Comparison of ENCODE assay signal across 9 cellular contexts in the genomic region with DNA sequence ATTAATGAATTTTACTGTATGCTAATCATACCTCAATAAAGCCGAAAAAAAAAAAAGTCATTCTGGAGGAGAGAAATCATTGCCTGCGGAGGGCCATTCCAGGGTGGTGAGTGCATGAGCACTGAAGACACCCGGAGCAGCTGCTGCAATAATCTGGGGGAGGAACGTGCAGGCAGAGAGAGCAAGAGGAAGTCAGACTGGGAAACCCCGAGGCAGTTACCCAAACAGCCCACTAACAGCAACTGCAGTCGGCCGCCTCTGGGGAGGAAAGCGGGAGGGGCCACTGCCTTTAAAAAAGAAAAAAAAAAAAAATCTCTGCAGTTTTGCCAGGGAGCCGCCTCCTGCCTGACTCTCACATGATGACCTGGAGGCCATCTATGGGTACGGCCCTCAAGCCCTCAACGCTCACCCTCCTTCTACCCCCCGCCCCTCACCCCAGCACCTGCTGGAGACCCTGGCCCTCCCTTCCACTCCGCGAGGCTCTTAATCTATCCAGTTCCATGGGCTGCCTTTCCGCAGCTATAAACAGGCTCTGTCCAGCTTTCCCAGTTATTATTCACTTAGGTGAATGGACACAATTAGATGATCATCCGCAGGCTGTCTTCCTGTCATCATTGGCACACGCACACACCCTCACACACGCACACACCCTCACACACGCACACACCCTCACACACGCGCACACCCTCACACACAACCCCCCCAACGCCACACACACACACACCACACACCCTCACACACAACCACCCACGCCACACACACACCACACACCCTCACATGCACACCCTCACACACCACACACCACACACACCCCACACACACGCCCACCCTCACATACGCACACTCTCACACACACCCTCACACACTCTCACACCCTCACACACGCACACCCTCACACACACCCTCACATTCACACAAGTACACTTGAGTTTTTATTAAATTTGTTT. TPM values are rescaled to one million over a fixed set of nuclear protein-coding genes. Genes with fewer than 3 reads are reported as not detected.
DNase-seq lines count a peak whose midpoint lies in the region; ATAC-seq, FAIRE-seq and TF ChIP-seq lines count a peak whose summit lies in the region.
"Had no signal": no experiment of that assay in that cellular context is flagged by ENCODE, and none has a peak within 500 bp of the region (broad histone marks: within the 10 kb centered on the region; RNA-seq: fewer than 3 reads in every experiment).

No MANE protein-coding gene starts in this region.

- in situ Hi-C loops in G401 (cut with HindIII; ENCODE audit: low sequenced_read_pairs) = no loop called here
- in situ Hi-C loops in GM12878 (cut with MboI) = no loop called here

- H3K9me3 ChIP-seq in SU-DHL-6 (ENCODE audit: insufficient read depth, low read length) (no peaks in the 10 kb centered on the region), GM12878 (replicated peaks; ENCODE audit: control insufficient read depth, insufficient read depth, low read length) (no peaks in the 10 kb centered on the region; the same call in 2 of the 3 replicates), left lung (no peaks in the 10 kb centered on the region), stomach (peaks cover 0 to 8% (median 3%) of the 10 kb centered on the region in 4 donors)

- SMC1A ChIA-PET in GM12878 (lab: Charles Lee; ENCODE audit: uncharacterized antibody, unreplicated experiment) = interaction anchor here (0.8 to 1.9 kb wide), 2 partner anchors 11 to 24 kb away, joined by 4 to 5 read pairs; no protein-coding TSS in a partner anchor

- ATAC-seq in GM21723 (IDR thresholded peaks at IDR 0.05; ENCODE audit: unreplicated experiment) (peak; percentile 86), GM12878 (peak; percentile 91), left lung (peak; percentile 72)

- H3K27ac ChIP-seq in SU-DHL-6 (ENCODE audit: low read depth, low read length) (no peak overlapping the region), GM12878 (ENCODE audit: control insufficient read depth, insufficient read depth) (no peak overlapping the region), left lung (peak overlapping the region in 1 of 2 donors; percentile 66), stomach (peak overlapping the region in 1 of 5 donors; percentile 14), caudate nucleus (ENCODE audit: low read depth, low read length) (no peak overlapping the region)

- H3K4me1 ChIP-seq in GM12878 (ENCODE audit: control insufficient read depth, insufficient read depth, low read length) (peaks cover 9% of the 10 kb centered on the region), left lung (peaks cover 0 to 32% of the 10 kb centered on the region in 2 donors), stomach (peaks cover 0 to 28% (median 9%) of the 10 kb centered on the region in 4 donors)

- H3K36me3 ChIP-seq in SU-DHL-6 (ENCODE audit: low read length) (no peaks in the 10 kb centered on the region), GM12878 (ENCODE audit: control insufficient read depth in 2 of 2, insufficient read depth in 2 of 2, low read length in 1 of 2) (no peaks in the 10 kb centered on the region), left lung (no peaks in the 10 kb centered on the region), stomach (no peaks in the 10 kb centered on the region)

- peak; percentile 55 for DNase-seq in G401 (ENCODE audit: low spot score)
- DNase-seq in M059J (ENCODE audit: low read depth) = peak; percentile 99
- peak; percentile 55 for DNase-seq in GM12878 (ENCODE audit: low read depth, low spot score)
- DNase-seq in left lung = peak; percentile 77 to 79
- peak; percentile 30 for DNase-seq in stomach
- no peak for DNase-seq in caudate nucleus (lab: John Stamatoyannopoulos, UW)

- intact Hi-C loops in GM12878 (cut with micrococcal nuclease; ENCODE audit: unreplicated experiment) (no loop called here), left lung (cut with DNase I) (no loop called here), stomach (cut with DNase I; ENCODE audit: low total_unique reads) (no loop called here)

- RAD21 ChIA-PET in GM12878 (lab: Charles Lee; ENCODE audit: unreplicated experiment) = interaction anchor here (1.1 kb wide), 1 partner anchor 24 kb away, joined by 4 read pairs; no protein-coding TSS in a partner anchor

- H2AFZ ChIP-seq in SU-DHL-6 (ENCODE audit: low read depth, low read length, severe bottlenecking) = no peak overlapping the region
- H2AFZ ChIP-seq in GM12878 (ENCODE audit: control insufficient read depth, low read depth, low read length) = no peak overlapping the region

- TF ChIP-seq RAD21 in GM12878 (IDR thresholded peaks at IDR 0.05; ENCODE audit: insufficient read depth, low read depth, low read length) = no peak

- H3K4me2 ChIP-seq in SU-DHL-6 (ENCODE audit: low read depth, low read length, poor library complexity, severe bottlenecking) (peak overlapping the region; percentile 30), GM12878 (ENCODE audit: control insufficient read depth, insufficient read depth) (peak overlapping the region; percentile 4; the same call in 1 of the 2 replicates)

- H3K4me3 ChIP-seq in SU-DHL-6 (ENCODE audit: insufficient read depth, low read length, poor library complexity, severe bottlenecking) = no peak overlapping the region
- H3K4me3 ChIP-seq in GM12878 = no peak overlapping the region
- no peak overlapping the region for H3K4me3 ChIP-seq in left lung
- H3K4me3 ChIP-seq in stomach = no peak overlapping the region

- no TSS peak for BruUV-seq in GM12878 (replicated peaks; lab: Mats Ljungman, UMichigan)

- H3K79me2 ChIP-seq in SU-DHL-6 (ENCODE audit: insufficient read depth, low read length) (no peaks in the 10 kb centered on the region), GM12878 (ENCODE audit: control insufficient read depth, insufficient read depth, low read length) (no peaks in the 10 kb centered on the region)

- H3K27me3 ChIP-seq in SU-DHL-6 (ENCODE audit: low read length) (no peaks in the 10 kb centered on the region), GM12878 (replicated peaks in 1 of 2; ENCODE audit: control insufficient read depth in 2 of 2, insufficient read depth in 2 of 2, low read length in 1 of 2) (no peaks in the 10 kb centered on the region), left lung (no peaks in the 10 kb centered on the region), stomach (peaks cover 0 to 21% (median 0%) of the 10 kb centered on the region in 3 donors)

- H3K9ac ChIP-seq in SU-DHL-6 (ENCODE audit: low read length) (no peak overlapping the region), GM12878 (ENCODE audit: control insufficient read depth, insufficient read depth, low read length) (no peak overlapping the region)

- TF ChIP-seq CTCF in SU-DHL-6 (IDR thresholded peaks at IDR 0.05; ENCODE audit: insufficient read depth, low read length, poor library complexity, severe bottlenecking) (no peak), GM12878 (IDR thresholded peaks at IDR 0.05 in 2 of 3, conservative IDR thresholded peaks at IDR 0.05 in 1 of 3; ENCODE audit: control insufficient read depth in 2 of 3, extremely low read depth in 1 of 3, insufficient read depth in 1 of 3, low read depth in 3 of 3, low read length in 3 of 3) (no peak), left lung (IDR thresholded peaks at IDR 0.05) (peak in 1 of 2 donors; percentile 10), stomach (IDR thresholded peaks at IDR 0.05) (no peak)

- FAIRE-seq in GM12878 (lab: Jason Lieb, UNC) = peak; percentile 84

- WGBS in GM12878 (ENCODE audit: insufficient coverage, insufficient replicate concordance, low lambda C conversion rate, missing lambda C conversion rate) = 36% methylated on average over 23 of the region's 26 CpGs
- WGBS in stomach, 5 donors = 36 to 55% (median 36%) methylated on average over 19 to 26 of the region's 26 CpGs

- peak; percentile 24 to 47; a peak in 1 of 4 replicates for TF ChIP-seq EP300 in GM12878 (IDR thresholded peaks at IDR 0.05; ENCODE audit: borderline replicate concordance in 1 of 2, control insufficient read depth in 1 of 2, low read depth in 2 of 2, low read length in 2 of 2)
- no peak for TF ChIP-seq EP300 in stomach (IDR thresholded peaks at IDR 0.05)

- H4K20me1 ChIP-seq in SU-DHL-6 (ENCODE audit: low read depth, low read length) (no peaks in the 10 kb centered on the region), GM12878 (ENCODE audit: control insufficient read depth, insufficient read depth) (no peaks in the 10 kb centered on the region)

- POLR2A ChIA-PET in GM12878 (lab: Charles Lee) = interaction anchor here (1.0 to 1.6 kb wide), 4 partner anchors 8 to 26 kb away, joined by 3 to 7 read pairs (median 4); no protein-coding TSS in a partner anchor

- TF ChIP-seq POLR2A in GM12878 (IDR thresholded peaks at IDR 0.05; ENCODE audit: low read depth, low read length) (no peak), stomach (IDR thresholded peaks at IDR 0.05) (no peak)

- H3K9me2 ChIP-seq in SU-DHL-6 (replicated peaks; ENCODE audit: insufficient read depth, low read length) = no peaks in the 10 kb centered on the region

- H3F3A ChIP-seq in SU-DHL-6 (ENCODE audit: insufficient read depth) = no peaks in the 10 kb centered on the region

- CTCF ChIA-PET in GM12878 (lab: Yijun Ruan, JAX) = interaction anchor here (0.9 to 1.0 kb wide), 3 partner anchors 12 to 46 kb away, joined by 3 to 6 read pairs (median 3); no protein-coding TSS in a partner anchor

RNA-seq across cellular contexts. Expression of a gene that starts 3.4 kb away (rescaled TPM):
- 0.25 TPM in 1 of 2 replicates, not detected in the other for total RNA-seq in G401 (2014; rRNA removed; shearing (Covaris generic))
- total RNA-seq in M059J (2014; rRNA removed; shearing (Covaris generic)) = 1.9 and 2.7 TPM in 2 replicates
- not detected in 2 replicates for total RNA-seq in GM12878 (2013; cell fraction: nucleolus; rRNA removed)
- total RNA-seq in GM12878 (2014; rRNA removed) (not detected in 2 replicates), GM12878 (2014; rRNA removed; fragmentation: Illumina TruSeq; extraction: Trizol) (not detected in 2 replicates), GM12878 (2021) (not detected in 2 replicates), left lung (1 to 10 TPM in 1 of 2 donors, under 1 TPM in 1; 0.87 to 1.3 TPM), stomach (under 1 TPM in 1 of 5 donors, not detected in 4; 0.37 TPM)
- not detected for polyA plus RNA-seq in GM12878 (2011; ENCODE audit: low read depth)
- polyA plus RNA-seq in GM12878 (2011; rRNA removed) (not detected in 2 replicates), GM12878 (2014; fragmentation: Illumina TruSeq; extraction: Trizol) (not detected in 2 replicates), GM12878 (2014; fragmentation: Nextera tagmentation; extraction: Ambion mirVana) (not detected), GM12878 (2014; rRNA removed) (not detected in 2 replicates), GM12878 (2016; fragmentation: Nextera tagmentation; extraction: Ambion mirVana) (under 1 TPM; 0.12 to 0.37 TPM), stomach (1 to 10 TPM in 2 of 3 donors, under 1 TPM in 1; 0.19 to 1.4 (median 1.1) TPM)
- polyA plus RNA-seq in GM12878 (2011; cell fraction: cytosol; rRNA removed) = 0.03 and 0.07 TPM in 2 replicates
- polyA plus RNA-seq in GM12878 (2011; cell fraction: nucleus; rRNA removed) = 0.43 and 0.44 TPM in 2 replicates
- polyA plus RNA-seq in GM12878 (2012) = 0.14 and 0.54 TPM in 2 replicates
- not detected in 2 replicates for polyA minus RNA-seq in GM12878 (2011; rRNA and poly(A)+ RNA removed)
- polyA minus RNA-seq in GM12878 (2011; cell fraction: cytosol; rRNA and poly(A)+ RNA removed) = not detected in 2 replicates
- polyA minus RNA-seq in GM12878 (2011; cell fraction: nucleus; rRNA and poly(A)+ RNA removed) = not detected in 2 replicates
- total RNA-seq: temporal lobe had no signal

RNA-seq across cellular contexts. Expression of a gene that starts 15.1 kb away (rescaled TPM):
- 31.3 and 34.0 TPM in 2 replicates for total RNA-seq in G401 (2014; rRNA removed; shearing (Covaris generic))
- total RNA-seq in M059J (2014; rRNA removed; shearing (Covaris generic)) = 186 and 313 TPM in 2 replicates
- total RNA-seq in GM12878 (2013; cell fraction: nucleolus; rRNA removed) = 1.4 and 1.9 TPM in 2 replicates
- total RNA-seq in GM12878 (2014; rRNA removed) (not detected in 2 replicates), GM12878 (2014; rRNA removed; fragmentation: Illumina TruSeq; extraction: Trizol) (not detected in 2 replicates), GM12878 (2021) (0.24 and 0.64 TPM in 2 replicates), left lung (under 1 TPM; 0.55 to 0.86 TPM), stomach (10 to 100 TPM in 1 of 5 donors, 1 to 10 TPM in 3, under 1 TPM in 1; under 0.01 to 19.1 (median 2.8) TPM)
- polyA plus RNA-seq in GM12878 (2011; ENCODE audit: low read depth) = 0.05 TPM
- polyA plus RNA-seq in GM12878 (2011; rRNA removed) (0.12 and 0.22 TPM in 2 replicates), GM12878 (2014; fragmentation: Illumina TruSeq; extraction: Trizol) (not detected in 2 replicates), GM12878 (2014; fragmentation: Nextera tagmentation; extraction: Ambion mirVana) (not detected), GM12878 (2014; rRNA removed) (0.01 TPM in 1 of 2 replicates, not detected in the other), GM12878 (2016; fragmentation: Nextera tagmentation; extraction: Ambion mirVana) (under 1 TPM; 0.05 to 0.09 TPM), stomach (1 to 10 TPM in 1 of 3 donors, under 1 TPM in 2; 0.62 to 3.1 (median 0.76) TPM)
- polyA plus RNA-seq in GM12878 (2011; cell fraction: cytosol; rRNA removed) = 0.07 TPM in 2 replicates
- 0.35 and 1.1 TPM in 2 replicates for polyA plus RNA-seq in GM12878 (2011; cell fraction: nucleus; rRNA removed)
- polyA plus RNA-seq in GM12878 (2012) = 0.05 and 0.20 TPM in 2 replicates
- polyA minus RNA-seq in GM12878 (2011; rRNA and poly(A)+ RNA removed) = 0.37 TPM in 1 of 2 replicates, not detected in the other
- polyA minus RNA-seq in GM12878 (2011; cell fraction: cytosol; rRNA and poly(A)+ RNA removed) = 0.62 and 0.80 TPM in 2 replicates
- 0.48 TPM in 2 replicates for polyA minus RNA-seq in GM12878 (2011; cell fraction: nucleus; rRNA and poly(A)+ RNA removed)

RNA-seq across cellular contexts. Expression of a gene that starts 25.0 kb away (rescaled TPM):
- total RNA-seq in G401 (2014; rRNA removed; shearing (Covaris generic)) = 55.7 and 62.6 TPM in 2 replicates
- 3.1 and 6.1 TPM in 2 replicates for total RNA-seq in M059J (2014; rRNA removed; shearing (Covaris generic))
- 91.6 and 99.6 TPM in 2 replicates for total RNA-seq in GM12878 (2013; cell fraction: nucleolus; rRNA removed)
- total RNA-seq in GM12878 (2014; rRNA removed) = 77.1 and 92.8 TPM in 2 replicates
- total RNA-seq in GM12878 (2014; rRNA removed; fragmentation: Illumina TruSeq; extraction: Trizol) = 19.0 and 19.5 TPM in 2 replicates
- total RNA-seq in GM12878 (2021) = 112 and 120 TPM in 2 replicates
- polyA plus RNA-seq in GM12878 (2011; ENCODE audit: low read depth) = 15.0 TPM
- polyA plus RNA-seq in GM12878 (2011; rRNA removed) = 8.5 and 22.0 TPM in 2 replicates
- 33.8 and 45.0 TPM in 2 replicates for polyA plus RNA-seq in GM12878 (2011; cell fraction: cytosol; rRNA removed)
- polyA plus RNA-seq in GM12878 (2011; cell fraction: nucleus; rRNA removed) = 299 and 365 TPM in 2 replicates
- polyA plus RNA-seq in GM12878 (2012) = 51.0 and 62.3 TPM in 2 replicates
- 2.2 and 14.6 TPM in 2 replicates for polyA plus RNA-seq in GM12878 (2014; fragmentation: Illumina TruSeq; extraction: Trizol)
- 1 to 10 TPM in 1 of 2 experiments, under 1 TPM in 1; 0.71 to 6.0 TPM for polyA plus RNA-seq in GM12878 (2014; fragmentation: Nextera tagmentation; extraction: Ambion mirVana)
- polyA plus RNA-seq in GM12878 (2014; rRNA removed) = 102 and 116 TPM in 2 replicates
- polyA plus RNA-seq in GM12878 (2016; fragmentation: Nextera tagmentation; extraction: Ambion mirVana) = 10 to 100 TPM; 66.6 to 81.6 TPM
- polyA minus RNA-seq in GM12878 (2011; rRNA and poly(A)+ RNA removed) = 9.7 and 37.3 TPM in 2 replicates
- polyA minus RNA-seq in GM12878 (2011; cell fraction: cytosol; rRNA and poly(A)+ RNA removed) = 23.3 and 31.5 TPM in 2 replicates
- polyA minus RNA-seq in GM12878 (2011; cell fraction: nucleus; rRNA and poly(A)+ RNA removed) = 47.1 and 68.5 TPM in 2 replicates
- 10 to 100 TPM; 35.6 to 96.2 TPM for total RNA-seq in left lung
- total RNA-seq in stomach = 10 to 100 TPM; 18.5 to 93.9 (median 67.7) TPM
- 10 to 100 TPM; 24.9 to 35.5 (median 25.2) TPM for polyA plus RNA-seq in stomach

RNA-seq across cellular contexts. Expression of a gene that starts 33.8 kb away (rescaled TPM):
- 136 and 159 TPM in 2 replicates for total RNA-seq in G401 (2014; rRNA removed; shearing (Covaris generic))
- 285 and 384 TPM in 2 replicates for total RNA-seq in M059J (2014; rRNA removed; shearing (Covaris generic))
- 17.5 and 20.3 TPM in 2 replicates for total RNA-seq in GM12878 (2013; cell fraction: nucleolus; rRNA removed)
- total RNA-seq in GM12878 (2014; rRNA removed) = 82.6 and 100 TPM in 2 replicates
- total RNA-seq in GM12878 (2014; rRNA removed; fragmentation: Illumina TruSeq; extraction: Trizol) = 59.6 and 69.5 TPM in 2 replicates
- total RNA-seq in GM12878 (2021) = 113 and 123 TPM in 2 replicates
- polyA plus RNA-seq in GM12878 (2011; ENCODE audit: low read depth) = 40.6 TPM
- 25.4 and 45.1 TPM in 2 replicates for polyA plus RNA-seq in GM12878 (2011; rRNA removed)
- 77.8 and 104 TPM in 2 replicates for polyA plus RNA-seq in GM12878 (2011; cell fraction: cytosol; rRNA removed)
- polyA plus RNA-seq in GM12878 (2011; cell fraction: nucleus; rRNA removed) = 54.2 and 67.6 TPM in 2 replicates
- 64.3 and 68.0 TPM in 2 replicates for polyA plus RNA-seq in GM12878 (2012)
- polyA plus RNA-seq in GM12878 (2014; fragmentation: Illumina TruSeq; extraction: Trizol) = 88.7 and 97.7 TPM in 2 replicates
- polyA plus RNA-seq in GM12878 (2014; fragmentation: Nextera tagmentation; extraction: Ambion mirVana) = 10 to 100 TPM in 1 of 2 experiments, 1 to 10 TPM in 1; 7.9 to 26.6 TPM
- 158 TPM in 2 replicates for polyA plus RNA-seq in GM12878 (2014; rRNA removed)
- 100 to 1,000 TPM; 209 to 212 TPM for polyA plus RNA-seq in GM12878 (2016; fragmentation: Nextera tagmentation; extraction: Ambion mirVana)
- 31.8 and 50.4 TPM in 2 replicates for polyA minus RNA-seq in GM12878 (2011; rRNA and poly(A)+ RNA removed)
- 17.2 and 25.0 TPM in 2 replicates for polyA minus RNA-seq in GM12878 (2011; cell fraction: cytosol; rRNA and poly(A)+ RNA removed)
- polyA minus RNA-seq in GM12878 (2011; cell fraction: nucleus; rRNA and poly(A)+ RNA removed) = 13.3 and 24.4 TPM in 2 replicates
- total RNA-seq in left lung = 100 to 1,000 TPM in 1 of 2 donors, 10 to 100 TPM in 1; 87.5 to 105 TPM
- total RNA-seq in stomach = 10 to 100 TPM; 23.2 to 63.8 (median 35.6) TPM
- polyA plus RNA-seq in stomach = 100 to 1,000 TPM; 114 to 161 (median 125) TPM

RNA-seq across cellular contexts. Expression of a gene that starts 43.4 kb away (rescaled TPM):
- 7.1 and 8.4 TPM in 2 replicates for total RNA-seq in G401 (2014; rRNA removed; shearing (Covaris generic))
- not detected in 2 replicates for total RNA-seq in M059J (2014; rRNA removed; shearing (Covaris generic))
- total RNA-seq in GM12878 (2013; cell fraction: nucleolus; rRNA removed) = 8.3 and 9.0 TPM in 2 replicates
- total RNA-seq in GM12878 (2014; rRNA removed) = 2.1 and 2.2 TPM in 2 replicates
- 1.6 and 1.8 TPM in 2 replicates for total RNA-seq in GM12878 (2014; rRNA removed; fragmentation: Illumina TruSeq; extraction: Trizol)
- 4.9 and 6.8 TPM in 2 replicates for total RNA-seq in GM12878 (2021)
- polyA plus RNA-seq in GM12878 (2011; ENCODE audit: low read depth) = 3.9 TPM
- 1.1 and 1.6 TPM in 2 replicates for polyA plus RNA-seq in GM12878 (2011; rRNA removed)
- 2.1 and 2.3 TPM in 2 replicates for polyA plus RNA-seq in GM12878 (2011; cell fraction: cytosol; rRNA removed)
- 4.1 and 6.0 TPM in 2 replicates for polyA plus RNA-seq in GM12878 (2011; cell fraction: nucleus; rRNA removed)
- 7.1 and 8.3 TPM in 2 replicates for polyA plus RNA-seq in GM12878 (2012)
- polyA plus RNA-seq in GM12878 (2014; fragmentation: Illumina TruSeq; extraction: Trizol) = 0.19 and 1.3 TPM in 2 replicates
- not detected for polyA plus RNA-seq in GM12878 (2014; fragmentation: Nextera tagmentation; extraction: Ambion mirVana)
- 4.0 and 4.5 TPM in 2 replicates for polyA plus RNA-seq in GM12878 (2014; rRNA removed)
- under 1 TPM in 1 of 2 experiments, not detected in 1; 0.36 TPM for polyA plus RNA-seq in GM12878 (2016; fragmentation: Nextera tagmentation; extraction: Ambion mirVana)
- 0.44 and 2.3 TPM in 2 replicates for polyA minus RNA-seq in GM12878 (2011; rRNA and poly(A)+ RNA removed)
- 0.83 TPM in 1 of 2 replicates, not detected in the other for polyA minus RNA-seq in GM12878 (2011; cell fraction: cytosol; rRNA and poly(A)+ RNA removed)
- polyA minus RNA-seq in GM12878 (2011; cell fraction: nucleus; rRNA and poly(A)+ RNA removed) = 0.96 and 2.1 TPM in 2 replicates
- total RNA-seq in left lung = 10 to 100 TPM; 44.7 to 62.1 TPM
- total RNA-seq in stomach = 1 to 10 TPM in 2 of 5 donors, not detected in 3; 2.3 to 8.3 TPM
- polyA plus RNA-seq in stomach = 10 to 100 TPM in 1 of 3 donors, 1 to 10 TPM in 2; 4.4 to 12.7 (median 8.1) TPM

Comparison
In these comparisons a context has a peak if more than half of its experiments do, and no peak if none do; other contexts are left out.
1. DNase-seq: peak in G401 (single experiment), M059J (single experiment), GM12878 (single experiment), left lung (2 of 2) and stomach (single experiment); none in caudate nucleus (0 of 61).
2. Peak in every context shown above with its lines, with median percentiles within 50 percentile points of each other: ATAC-seq.